In the genomic region with DNA sequence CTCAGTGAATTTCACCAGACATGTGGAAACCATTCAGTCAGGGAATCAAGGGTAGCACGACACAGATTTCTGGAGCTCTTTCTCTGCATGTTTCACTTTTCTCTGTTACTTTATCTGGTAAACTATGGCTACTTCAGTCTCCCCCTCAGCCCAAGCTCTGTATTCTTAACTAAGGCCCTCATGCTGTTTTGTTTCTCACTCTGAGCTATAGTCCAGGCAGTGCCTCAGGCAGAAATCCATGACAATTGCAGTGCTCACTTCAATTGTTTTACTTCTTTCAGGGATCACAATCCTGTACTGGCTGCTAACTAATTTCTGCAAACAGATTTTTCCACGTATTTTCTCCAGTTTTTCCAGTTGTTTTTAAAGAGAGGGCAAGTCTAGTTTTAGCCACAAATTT, we compare ENCODE assay signal across 28 cellular contexts.
"Had no signal": no experiment of that assay in that cellular context is flagged by ENCODE, and none has a peak within 500 bp of the region (broad histone marks: within the 10 kb centered on the region; RNA-seq: fewer than 3 reads in every experiment).

No MANE protein-coding gene starts in this region.

- H3K36me3 Mint-ChIP-seq: activated naive CD8-positive, alpha-beta T cell treated with anti-CD3 and anti-CD28 coated beads, Interleukin-2, amount 10 ng/mL, durations not matched to agents 7 days and 5 days; mesothelial cell of epicardium; natural killer cell; type B pancreatic cell had no signal

- H3K4me1 Mint-ChIP-seq: activated B cell treated with CpG ODN at 0.5 μM for 24 hours; activated CD4-positive, alpha-beta T cell treated with anti-CD3 and anti-CD28 coated beads for 36 hours; activated naive CD8-positive, alpha-beta T cell treated with anti-CD3 and anti-CD28 coated beads, Interleukin-2, amount 10 ng/mL, durations not matched to agents 7 days and 5 days; central memory CD8-positive, alpha-beta T cell; natural killer cell had no signal

- H3K27ac ChIP-seq: breast epithelium, esophagus muscularis mucosa, hepatocyte, left ventricle myocardium inferior, neutrophil, pancreas, psoas muscle, right atrium auricular region, spleen, testis had no signal

- H2AFZ ChIP-seq: hepatocyte had no signal

- H3K4me3 Mint-ChIP-seq: activated B cell treated with CpG ODN at 0.5 μM for 24 hours; activated CD4-positive, alpha-beta T cell treated with anti-CD3 and anti-CD28 coated beads for 36 hours; activated naive CD4-positive, alpha-beta T cell treated with anti-CD3 and anti-CD28 coated beads for 36 hours; activated naive CD8-positive, alpha-beta T cell treated with anti-CD3 and anti-CD28 coated beads, Interleukin-2, amount 10 ng/mL, durations not matched to agents 7 days and 5 days; activated T-cell treated with anti-CD3 and anti-CD28 coated beads, Interleukin-2, amount 50 U/mL, for 4 hours; central memory CD8-positive, alpha-beta T cell; mesothelial cell of epicardium; natural killer cell; type B pancreatic cell had no signal

- DNase-seq: activated B cell treated with CpG ODN at 0.5 μM for 24 hours; activated CD4-positive, alpha-beta T cell treated with anti-CD3 and anti-CD28 coated beads for 36 hours; activated CD4-positive, alpha-beta T cell treated with anti-CD3 and anti-CD28 coated beads, Interleukin-2, amount 50 U/mL, for 4 hours; activated CD8-positive, alpha-beta memory T cell treated with anti-CD3 and anti-CD28 coated beads for 24 hours; activated CD8-positive, alpha-beta memory T cell treated with anti-CD3 and anti-CD28 coated beads, Interleukin-2, amount 50 U/mL, for 48 hours; activated naive CD4-positive, alpha-beta T cell treated with anti-CD3 and anti-CD28 coated beads for 36 hours; activated naive CD8-positive, alpha-beta T cell treated with anti-CD3 and anti-CD28 coated beads, Interleukin-2, amount 10 ng/mL, durations not matched to agents 7 days and 5 days; activated T-cell treated with anti-CD3 and anti-CD28 coated beads, Interleukin-2, amount 50 U/mL, for 4 hours; amniotic stem cell; effector memory CD4-positive, alpha-beta T cell; glutamatergic neuron; left ventricle myocardium inferior; natural killer cell; pancreas; psoas muscle; spleen; stimulated activated CD4-positive, alpha-beta T cell treated with anti-CD3 and anti-CD28 coated beads, Interleukin-4, amount 100 ng/mL, for 1 hour; stimulated activated naive CD4-positive, alpha-beta T cell; T-helper 9 cell; testis had no signal

- H3K4me3 ChIP-seq: breast epithelium, esophagus muscularis mucosa, hepatocyte, left ventricle myocardium inferior, pancreas, psoas muscle, right atrium auricular region, spleen, testis had no signal

- H3K27me3 Mint-ChIP-seq: activated B cell treated with CpG ODN at 0.5 μM for 24 hours; activated CD4-positive, alpha-beta T cell treated with anti-CD3 and anti-CD28 coated beads for 36 hours; activated naive CD8-positive, alpha-beta T cell treated with anti-CD3 and anti-CD28 coated beads, Interleukin-2, amount 10 ng/mL, durations not matched to agents 7 days and 5 days; central memory CD8-positive, alpha-beta T cell; type B pancreatic cell had no signal

- H3K4me2 ChIP-seq: hepatocyte had no signal

- H3K9me3 Mint-ChIP-seq: activated B cell treated with CpG ODN at 0.5 μM for 24 hours; activated T-cell treated with anti-CD3 and anti-CD28 coated beads, Interleukin-2, amount 50 U/mL, for 4 hours; mesothelial cell of epicardium; type B pancreatic cell had no signal

- ATAC-seq: activated CD4-positive, alpha-beta T cell treated with anti-CD3 and anti-CD28 coated beads for 36 hours; activated T-cell treated with anti-CD3 and anti-CD28 coated beads, Interleukin-2, amount 50 U/mL, for 4 hours; natural killer cell; pancreas; psoas muscle had no signal

- H3K27ac Mint-ChIP-seq: activated B cell treated with CpG ODN at 0.5 μM for 24 hours; activated CD4-positive, alpha-beta T cell treated with anti-CD3 and anti-CD28 coated beads for 36 hours; activated naive CD4-positive, alpha-beta T cell treated with anti-CD3 and anti-CD28 coated beads for 36 hours; activated naive CD8-positive, alpha-beta T cell treated with anti-CD3 and anti-CD28 coated beads, Interleukin-2, amount 10 ng/mL, durations not matched to agents 7 days and 5 days; mesothelial cell of epicardium; natural killer cell; type B pancreatic cell had no signal

- H3K79me2 ChIP-seq: hepatocyte had no signal

- H3K27me3 ChIP-seq: breast epithelium, esophagus muscularis mucosa, hepatocyte, neutrophil, pancreas, right atrium auricular region, spleen, testis had no signal

- H3K4me1 ChIP-seq: breast epithelium, esophagus muscularis mucosa, left ventricle myocardium inferior, pancreas, psoas muscle, right atrium auricular region, spleen, testis had no signal

- H3K36me3 ChIP-seq: breast epithelium, esophagus muscularis mucosa, left ventricle myocardium inferior, neutrophil, pancreas, right atrium auricular region, spleen had no signal

- H3K9me3 ChIP-seq: breast epithelium, esophagus muscularis mucosa, left ventricle myocardium inferior, neutrophil, pancreas, psoas muscle, right atrium auricular region, spleen, testis had no signal
